8 cellular contexts compared by ENCODE assay signal in genomic region chr13:52454825-52455676, GRCh38. TPM values are rescaled to one million over a fixed set of nuclear protein-coding genes. Genes with fewer than 3 reads are reported as not detected.
A peak's percentile ranks its signal among the peaks of the same experiment; 100 is the strongest.
DNase-seq lines count a peak whose midpoint lies in the region; ATAC-seq and TF ChIP-seq lines count a peak whose summit lies in the region.

CKAP2 (plus strand) TSS chr13:52455478; CDS start chr13:52455557, 79 bp downstream.

- DNase-seq in ELF-1 (ENCODE audit: low read depth, low spot score) (peak; percentile 97), H7 (peak; percentile 92), M059J (ENCODE audit: low read depth) (peak; percentile 92), SHP77 (lab: John Stamatoyannopoulos, UW) (peak; percentile 88 to 95), fibroblast of the aortic adventitia (ENCODE audit: low read depth) (peak; percentile 91), nephron progenitor cell (peak; percentile 94)
- DNase-seq in activated effector memory CD4-positive, alpha-beta T cell treated with Interleukin-2 at 50 U/mL for 16 hours: peak; percentile 91
- peak; percentile 93 to 95 for DNase-seq in stimulated activated naive CD8-positive, alpha-beta T cell treated with anti-CD3 and anti-CD28 coated beads, Interleukin-15, amount 100 ng/mL, for 72 hours

- ATAC-seq in stimulated activated naive CD8-positive, alpha-beta T cell treated with anti-CD3 and anti-CD28 coated beads, Interleukin-15, amount 100 ng/mL, for 72 hours: peak; percentile 85

- peaks cover 39% of the 10 kb centered on the region for H3K36me3 Mint-ChIP-seq in nephron progenitor cell (ENCODE audit: low read depth)

- peak within 1 kb of the TSS; percentile 99 for H3K27ac Mint-ChIP-seq in nephron progenitor cell
- peak within 1 kb of the TSS; percentile 94 to 99 for H3K27ac Mint-ChIP-seq in stimulated activated naive CD8-positive, alpha-beta T cell treated with anti-CD3 and anti-CD28 coated beads, Interleukin-15, amount 100 ng/mL, for 72 hours

- peaks cover 9% of the 10 kb centered on the region for H3K36me3 ChIP-seq in H7 (replicated peaks; ENCODE audit: control insufficient read depth, insufficient read depth, low read length)

- no peaks in the 10 kb centered on the region for H3K27me3 ChIP-seq in H7 (ENCODE audit: control insufficient read depth, insufficient read depth, low read length)

- H3K4me3 ChIP-seq in H7 (ENCODE audit: insufficient read depth, low read depth, low read length) (peak within 1 kb of the TSS; percentile 79), fibroblast of the aortic adventitia (ENCODE audit: low read depth, low read length) (peak within 1 kb of the TSS; percentile 97)

- peak within 1 kb of the TSS; percentile 88 for H3K4me3 Mint-ChIP-seq in nephron progenitor cell
- peak within 1 kb of the TSS; percentile 88 to 96 for H3K4me3 Mint-ChIP-seq in stimulated activated naive CD8-positive, alpha-beta T cell treated with anti-CD3 and anti-CD28 coated beads, Interleukin-15, amount 100 ng/mL, for 72 hours

- TF ChIP-seq CTCF in fibroblast of the aortic adventitia (IDR thresholded peaks at IDR 0.05; ENCODE audit: insufficient read depth, low read length) (no peak), nephron progenitor cell (IDR thresholded peaks at IDR 0.05) (no peak)

- H3K4me1 Mint-ChIP-seq in nephron progenitor cell: peaks cover 57% of the 10 kb centered on the region
- peaks cover 28% of the 10 kb centered on the region for H3K4me1 Mint-ChIP-seq in stimulated activated naive CD8-positive, alpha-beta T cell treated with anti-CD3 and anti-CD28 coated beads, Interleukin-15, amount 100 ng/mL, for 72 hours

- H3K27me3 Mint-ChIP-seq in nephron progenitor cell (ENCODE audit: low read depth, poor library complexity): peaks cover 8% of the 10 kb centered on the region
- no peaks in the 10 kb centered on the region for H3K27me3 Mint-ChIP-seq in stimulated activated naive CD8-positive, alpha-beta T cell treated with anti-CD3 and anti-CD28 coated beads, Interleukin-15, amount 100 ng/mL, for 72 hours

- H3K9me3 Mint-ChIP-seq in nephron progenitor cell: no peaks in the 10 kb centered on the region
- H3K9me3 Mint-ChIP-seq in stimulated activated naive CD8-positive, alpha-beta T cell treated with anti-CD3 and anti-CD28 coated beads, Interleukin-15, amount 100 ng/mL, for 72 hours: no peaks in the 10 kb centered on the region

RNA-seq across cellular contexts. Expression of gene CKAP2, which starts in this region (rescaled TPM):
- total RNA-seq in H7 (2014; rRNA removed; shearing (Covaris generic)): 35.8 and 55.8 TPM in 2 replicates
- total RNA-seq in M059J (2014; rRNA removed; shearing (Covaris generic)): 52.2 and 72.0 TPM in 2 replicates
- 9.2 and 55.5 TPM in 2 replicates for total RNA-seq in fibroblast of the aortic adventitia (ENCODE audit: low replicate concordance)

Comparison
In these comparisons a context has a peak if more than half of its experiments do, and no peak if none do; other contexts are left out.
1. Peak in every context shown above with its lines: DNase-seq, ATAC-seq and H3K4me3 ChIP-seq.